Comparison of ENCODE assay signal across 1 cellular context in the genomic region with DNA sequence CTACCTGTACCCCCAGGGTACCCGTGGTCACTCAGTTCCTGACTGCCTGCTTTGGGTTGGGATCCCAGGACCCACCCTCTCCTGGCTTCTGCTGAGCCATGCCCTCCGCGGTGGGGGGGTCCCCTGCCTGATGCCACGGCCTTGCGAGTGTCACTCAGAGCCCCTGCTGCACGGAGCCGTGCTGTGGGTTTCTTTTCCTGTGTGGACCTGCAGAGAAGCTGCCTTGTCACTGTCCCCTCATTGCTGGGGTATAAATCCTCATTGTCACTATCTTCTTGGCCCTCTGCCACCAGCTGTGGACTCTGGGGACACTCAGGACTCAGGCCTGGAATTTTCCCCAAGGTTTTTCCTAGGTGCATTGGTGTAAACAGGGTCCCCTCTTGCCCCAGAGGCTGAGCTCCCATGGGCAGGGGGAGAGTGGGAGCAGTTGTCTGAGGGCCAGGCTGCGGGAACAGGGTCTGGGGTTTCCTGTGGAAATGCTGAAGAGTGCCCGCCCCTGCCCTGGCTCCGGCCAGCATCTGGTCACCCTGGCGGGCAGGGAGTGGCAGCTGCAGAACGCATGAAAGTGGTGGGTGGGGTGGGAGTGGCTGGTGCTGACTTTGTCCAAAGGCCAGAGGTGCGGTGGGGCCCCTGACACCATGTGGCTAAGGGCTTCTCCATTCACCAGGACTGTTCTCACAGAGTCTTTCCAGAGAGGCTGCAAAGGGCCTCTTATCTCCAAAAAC.
TF ChIP-seq lines count a peak whose summit lies in the region.

No MANE protein-coding gene starts in this region.

TF ChIP-seq in IMR-90, 13 proteins besides CTCF, POLR2A, EP300 and RAD21 (continued from another document):
- TF ChIP-seq, protein P1, sequence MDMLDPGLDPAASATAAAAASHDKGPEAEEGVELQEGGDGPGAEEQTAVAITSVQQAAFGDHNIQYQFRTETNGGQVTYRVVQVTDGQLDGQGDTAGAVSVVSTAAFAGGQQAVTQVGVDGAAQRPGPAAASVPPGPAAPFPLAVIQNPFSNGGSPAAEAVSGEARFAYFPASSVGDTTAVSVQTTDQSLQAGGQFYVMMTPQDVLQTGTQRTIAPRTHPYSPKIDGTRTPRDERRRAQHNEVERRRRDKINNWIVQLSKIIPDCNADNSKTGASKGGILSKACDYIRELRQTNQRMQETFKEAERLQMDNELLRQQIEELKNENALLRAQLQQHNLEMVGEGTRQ (IDR thresholded peaks at IDR 0.05; ENCODE audit: low read depth, low read length), result no peak
- TF ChIP-seq FOS (IDR thresholded peaks at IDR 0.05; ENCODE audit: low read depth, low read length) (no peak), CHD1 (IDR thresholded peaks at IDR 0.05; ENCODE audit: low read depth, low read length) (no peak), CEBPB (IDR thresholded peaks at IDR 0.05; ENCODE audit: low read depth, low read length) (no peak), BHLHE40 (IDR thresholded peaks at IDR 0.05; ENCODE audit: low read depth, low read length) (no peak), RCOR1 (IDR thresholded peaks at IDR 0.05; ENCODE audit: insufficient replicate concordance, low read length) (no peak), SMC3 (IDR thresholded peaks at IDR 0.05; ENCODE audit: low read depth, low read length) (no peak), NFE2L2 (IDR thresholded peaks at IDR 0.05; ENCODE audit: low read depth, low read length) (no peak)
- TF ChIP-seq, protein P2, sequence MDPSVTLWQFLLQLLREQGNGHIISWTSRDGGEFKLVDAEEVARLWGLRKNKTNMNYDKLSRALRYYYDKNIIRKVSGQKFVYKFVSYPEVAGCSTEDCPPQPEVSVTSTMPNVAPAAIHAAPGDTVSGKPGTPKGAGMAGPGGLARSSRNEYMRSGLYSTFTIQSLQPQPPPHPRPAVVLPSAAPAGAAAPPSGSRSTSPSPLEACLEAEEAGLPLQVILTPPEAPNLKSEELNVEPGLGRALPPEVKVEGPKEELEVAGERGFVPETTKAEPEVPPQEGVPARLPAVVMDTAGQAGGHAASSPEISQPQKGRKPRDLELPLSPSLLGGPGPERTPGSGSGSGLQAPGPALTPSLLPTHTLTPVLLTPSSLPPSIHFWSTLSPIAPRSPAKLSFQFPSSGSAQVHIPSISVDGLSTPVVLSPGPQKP (IDR thresholded peaks at IDR 0.05; ENCODE audit: borderline replicate concordance, low read depth, low read length), result no peak
